ENCODE assay signal across 17 cellular contexts in the genomic region with DNA sequence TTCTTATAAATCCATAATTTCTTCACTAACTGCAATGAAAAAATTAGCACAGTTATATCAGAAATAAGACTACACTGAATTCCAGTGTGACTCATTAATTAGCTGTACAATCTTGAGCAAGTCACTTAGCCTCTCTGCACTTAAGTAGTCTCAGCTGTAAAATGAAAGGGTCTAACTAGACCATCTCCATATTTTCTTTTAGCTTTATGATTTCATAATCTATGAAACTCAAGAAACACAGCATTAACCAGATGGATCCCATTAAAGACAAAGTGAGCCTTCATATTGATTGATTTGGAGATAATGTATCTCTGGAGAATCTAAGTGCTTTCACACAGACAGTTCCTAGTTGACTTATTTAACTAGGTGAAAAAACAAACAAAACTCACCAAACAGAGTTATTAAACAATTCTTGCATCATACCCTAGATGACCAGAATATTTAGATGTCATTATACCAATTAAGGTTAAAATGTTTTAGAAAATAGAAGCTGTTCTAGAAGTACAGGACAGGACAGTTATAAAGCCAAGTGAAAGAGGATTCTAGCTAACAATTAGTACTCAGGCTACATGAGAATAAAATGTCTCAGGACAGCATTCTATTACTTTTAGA. TPM values are rescaled to one million over a fixed set of nuclear protein-coding genes. Genes with fewer than 3 reads are reported as not detected.
DNase-seq lines count a peak whose midpoint lies in the region; ATAC-seq, FAIRE-seq and TF ChIP-seq lines count a peak whose summit lies in the region.
"Had no signal": no experiment of that assay in that cellular context is flagged by ENCODE, and none has a peak within 500 bp of the region (broad histone marks: within the 10 kb centered on the region; RNA-seq: fewer than 3 reads in every experiment).

No MANE protein-coding gene starts in this region.

- no peaks in the 10 kb centered on the region for H3K27me3 ChIP-seq in keratinocyte (ENCODE audit: control insufficient read depth, extremely low read depth, insufficient read depth, low read length)
- no peaks in the 10 kb centered on the region for H3K27me3 ChIP-seq in CD8-positive, alpha-beta T cell (ENCODE audit: insufficient read depth, low read length)
- H3K27me3 ChIP-seq: ascending aorta, foreskin keratinocyte had no signal

- TF ChIP-seq CTCF in AG10803 (conservative IDR thresholded peaks at IDR 0.05; ENCODE audit: low read length) (no peak), LNCaP clone FGC (IDR thresholded peaks at IDR 0.05; ENCODE audit: control insufficient read depth, extremely low read depth, insufficient read depth) (no peak), cardiac fibroblast (IDR thresholded peaks at IDR 0.05; ENCODE audit: low read depth, low read length) (no peak), keratinocyte (optimal IDR thresholded peaks at IDR 0.05 in 1 of 3, IDR thresholded peaks at IDR 0.05 in 1 of 3, conservative IDR thresholded peaks at IDR 0.05 in 1 of 3; ENCODE audit: extremely low read depth in 1 of 3, insufficient read depth in 2 of 3, low read length in 3 of 3) (no peak)
- TF ChIP-seq CTCF in CD8-positive, alpha-beta T cell (IDR thresholded peaks at IDR 0.05): no peak

- H3K4me1 ChIP-seq in keratinocyte (ENCODE audit: control insufficient read depth, extremely low read depth, insufficient read depth, low read length): peaks cover 16% of the 10 kb centered on the region
- H3K4me1 ChIP-seq in CD8-positive, alpha-beta T cell (ENCODE audit: insufficient read depth, low read length): no peaks in the 10 kb centered on the region
- H3K4me1 ChIP-seq: ascending aorta had no signal

- DNase-seq in AG10803 (ENCODE audit: low read depth): peak; percentile 66
- peak; percentile 14 for DNase-seq in LNCaP clone FGC (ENCODE audit: low read depth)
- peak; percentile 27 to 36 for DNase-seq in cardiac fibroblast (ENCODE audit: low read depth in 2 of 2)
- no peak for DNase-seq in keratinocyte (ENCODE audit: low read depth, low spot score)
- no peak for DNase-seq in CD8-positive, alpha-beta T cell
- DNase-seq in activated naive CD4-positive, alpha-beta T cell treated with anti-CD3 and anti-CD28 coated beads for 36 hours: no peak
- no peak for DNase-seq in NCI-H524 treated with DMSO at 0.1 percent for 48 hours (lab: John Stamatoyannopoulos, UW)
- no peak for DNase-seq in T-cell
- DNase-seq: activated B cell treated with CpG ODN at 0.5 μM for 24 hours; activated effector memory CD4-positive, alpha-beta T cell treated with Interleukin-2 at 50 U/mL for 16 hours; DMS 273 treated with DMSO at 0.1 percent for 48 hours; foreskin keratinocyte; Kasumi-1; naive thymus-derived CD4-positive, alpha-beta T cell; NCI-H1694 treated with DMSO at 0.1 percent for 48 hours had no signal

- H3K27ac Mint-ChIP-seq in CD8-positive, alpha-beta T cell: no peak overlapping the region
- no peak overlapping the region for H3K27ac Mint-ChIP-seq in activated naive CD4-positive, alpha-beta T cell treated with anti-CD3 and anti-CD28 coated beads for 36 hours
- H3K27ac Mint-ChIP-seq in T-cell: no peak overlapping the region
- H3K27ac Mint-ChIP-seq: activated B cell treated with CpG ODN at 0.5 μM for 24 hours; B cell; naive thymus-derived CD4-positive, alpha-beta T cell had no signal

- no peak overlapping the region for H3K4me3 Mint-ChIP-seq in CD8-positive, alpha-beta T cell
- H3K4me3 Mint-ChIP-seq in activated naive CD4-positive, alpha-beta T cell treated with anti-CD3 and anti-CD28 coated beads for 36 hours: no peak overlapping the region
- H3K4me3 Mint-ChIP-seq in T-cell: no peak overlapping the region
- H3K4me3 Mint-ChIP-seq: activated B cell treated with CpG ODN at 0.5 μM for 24 hours; B cell; naive thymus-derived CD4-positive, alpha-beta T cell had no signal

- peaks cover 45% of the 10 kb centered on the region for H3K36me3 Mint-ChIP-seq in CD8-positive, alpha-beta T cell
- peaks cover 6% of the 10 kb centered on the region for H3K36me3 Mint-ChIP-seq in activated naive CD4-positive, alpha-beta T cell treated with anti-CD3 and anti-CD28 coated beads for 36 hours (ENCODE audit: low read depth)
- peaks cover 36% of the 10 kb centered on the region for H3K36me3 Mint-ChIP-seq in T-cell

- peaks cover 4 to 15% of the 10 kb centered on the region in 2 experiments for H3K36me3 ChIP-seq in keratinocyte (ENCODE audit: control insufficient read depth in 2 of 2, extremely low read depth in 1 of 2, insufficient read depth in 2 of 2, low read length in 2 of 2)
- peaks cover 4% of the 10 kb centered on the region for H3K36me3 ChIP-seq in CD8-positive, alpha-beta T cell (ENCODE audit: insufficient read depth, low read length)

- FAIRE-seq in keratinocyte (lab: Jason Lieb, UNC): peak; percentile 52

- ATAC-seq in CD8-positive, alpha-beta T cell: no peak
- no peak for ATAC-seq in T-cell (replicated peaks in 1 of 4)
- ATAC-seq: foreskin keratinocyte; naive thymus-derived CD4-positive, alpha-beta T cell had no signal

- dilution Hi-C loops in keratinocyte (cut with MboI; ENCODE audit: extremely low pct_ligation_motif_present, low sequenced_read_pairs): no loop called here

- peaks cover 92% of the 10 kb centered on the region for H3K79me2 ChIP-seq in keratinocyte (ENCODE audit: control insufficient read depth, insufficient read depth, low read length)

- no peaks in the 10 kb centered on the region for H3K27me3 Mint-ChIP-seq in CD8-positive, alpha-beta T cell (ENCODE audit: low read depth)
- no peaks in the 10 kb centered on the region for H3K27me3 Mint-ChIP-seq in activated naive CD4-positive, alpha-beta T cell treated with anti-CD3 and anti-CD28 coated beads for 36 hours (ENCODE audit: low read depth)
- H3K27me3 Mint-ChIP-seq in T-cell: no peaks in the 10 kb centered on the region
- H3K27me3 Mint-ChIP-seq: activated B cell treated with CpG ODN at 0.5 μM for 24 hours; B cell; naive thymus-derived CD4-positive, alpha-beta T cell had no signal

- H4K20me1 ChIP-seq in keratinocyte (ENCODE audit: control insufficient read depth, extremely low read depth, insufficient read depth, low read length): peaks cover 8% of the 10 kb centered on the region

- H3K4me1 Mint-ChIP-seq in CD8-positive, alpha-beta T cell (ENCODE audit: low read depth): peaks cover 32% of the 10 kb centered on the region
- peaks cover 19% of the 10 kb centered on the region for H3K4me1 Mint-ChIP-seq in activated naive CD4-positive, alpha-beta T cell treated with anti-CD3 and anti-CD28 coated beads for 36 hours (ENCODE audit: low read depth)
- peaks cover 29 to 39% (median 30%) of the 10 kb centered on the region in 3 donors for H3K4me1 Mint-ChIP-seq in T-cell

- H3K4me3 ChIP-seq in AG10803 (ENCODE audit: low read length): no peak overlapping the region
- no peak overlapping the region for H3K4me3 ChIP-seq in LNCaP clone FGC (ENCODE audit: low read depth, low read length)
- no peak overlapping the region for H3K4me3 ChIP-seq in cardiac fibroblast (replicated peaks in 1 of 2; ENCODE audit: low read depth in 2 of 2, low read length in 2 of 2)
- H3K4me3 ChIP-seq in keratinocyte (ENCODE audit: control insufficient read depth in 2 of 3, extremely low read depth in 1 of 3, insufficient read depth in 2 of 3, low read depth in 1 of 3, low read length in 3 of 3): no peak overlapping the region
- H3K4me3 ChIP-seq in CD8-positive, alpha-beta T cell (ENCODE audit: low read depth, low read length): no peak overlapping the region
- H3K4me3 ChIP-seq: ascending aorta had no signal

- CTCF ChIA-PET in CD8-positive, alpha-beta T cell (lab: Charles Lee): interaction anchor here (0.6 to 0.9 kb wide), 2 partner anchors 191 to 277 kb away, joined by 3 read pairs; no protein-coding TSS in a partner anchor
- CTCF ChIA-PET in activated naive CD4-positive, alpha-beta T cell treated with anti-CD3 and anti-CD28 coated beads for 36 hours (lab: Charles Lee): interaction anchor here (0.5 to 1.3 kb wide), 2 partner anchors 14 to 475 kb away, joined by 3 to 4 read pairs; no protein-coding TSS in a partner anchor
- CTCF ChIA-PET in T-cell (lab: Charles Lee): no interaction called here

- POLR2A ChIA-PET in CD8-positive, alpha-beta T cell (lab: Charles Lee): no interaction called here
- POLR2A ChIA-PET in T-cell (lab: Charles Lee): interaction anchor here in 1 of 2 donors (0.6 kb wide), 1 partner anchor 78 kb away, joined by 17 read pairs; no protein-coding TSS in a partner anchor

- H2AFZ ChIP-seq in keratinocyte (ENCODE audit: control insufficient read depth, low read length): no peak overlapping the region

- H3K9me3 ChIP-seq in keratinocyte (ENCODE audit: control insufficient read depth, low read depth, low read length): no peaks in the 10 kb centered on the region
- no peaks in the 10 kb centered on the region for H3K9me3 ChIP-seq in CD8-positive, alpha-beta T cell (ENCODE audit: low read length)
- H3K9me3 ChIP-seq: ascending aorta had no signal

- intact Hi-C loops in CD8-positive, alpha-beta T cell (cut with DNase I, micrococcal nuclease): no loop called here
- intact Hi-C loops in activated naive CD4-positive, alpha-beta T cell treated with anti-CD3 and anti-CD28 coated beads for 36 hours (cut with micrococcal nuclease): no loop called here

- H3K9me3 Mint-ChIP-seq in CD8-positive, alpha-beta T cell: no peaks in the 10 kb centered on the region
- H3K9me3 Mint-ChIP-seq in activated naive CD4-positive, alpha-beta T cell treated with anti-CD3 and anti-CD28 coated beads for 36 hours: no peaks in the 10 kb centered on the region
- no peaks in the 10 kb centered on the region for H3K9me3 Mint-ChIP-seq in T-cell
- H3K9me3 Mint-ChIP-seq: activated B cell treated with CpG ODN at 0.5 μM for 24 hours; naive thymus-derived CD4-positive, alpha-beta T cell had no signal

- no peak overlapping the region for H3K9ac ChIP-seq in keratinocyte (ENCODE audit: control insufficient read depth, extremely low read depth, insufficient read depth, low read length)

- H3K9me1 ChIP-seq in keratinocyte (ENCODE audit: control insufficient read depth, extremely low read depth, insufficient read depth, low read length): no peaks in the 10 kb centered on the region

- no peak overlapping the region for H3K4me2 ChIP-seq in keratinocyte (ENCODE audit: control insufficient read depth, extremely low read depth, insufficient read depth, low read depth, low read length)

- H3K27ac ChIP-seq in keratinocyte (ENCODE audit: control insufficient read depth, insufficient read depth, low read length): no peak overlapping the region
- H3K27ac ChIP-seq in CD8-positive, alpha-beta T cell (ENCODE audit: low read depth, low read length): no peak overlapping the region
- H3K27ac ChIP-seq: ascending aorta, foreskin keratinocyte had no signal

RNA-seq across cellular contexts. Expression of gene CSNK1G1, which starts 11.2 kb away (rescaled TPM):
- 20.4 to 28.9 TPM (median 23.8 TPM) in 3 replicates for polyA plus RNA-seq in keratinocyte
- polyA plus RNA-seq in keratinocyte (2011; ENCODE audit: low read depth): 17.7 TPM
- polyA plus RNA-seq in keratinocyte (2011; cell fraction: cytosol; rRNA removed): 12.2 and 25.9 TPM in 2 replicates
- 33.5 and 34.1 TPM in 2 replicates for polyA plus RNA-seq in keratinocyte (2011; cell fraction: nucleus; rRNA removed)
- 11.9 and 13.5 TPM in 2 replicates for polyA plus RNA-seq in keratinocyte (2012; ENCODE audit: low replicate concordance)
- 21.3 to 111 TPM (median 54.6 TPM) in 3 replicates for polyA minus RNA-seq in keratinocyte
- 38.6 TPM for polyA minus RNA-seq in keratinocyte (2011; cell fraction: cytosol; rRNA and poly(A)+ RNA removed)
- polyA minus RNA-seq in keratinocyte (2011; cell fraction: nucleus; rRNA and poly(A)+ RNA removed): 64.7 and 102 TPM in 2 replicates
- 10 to 100 TPM in 1 of 2 experiments, 1 to 10 TPM in 1; 10.0 to 12.9 TPM for total RNA-seq in CD8-positive, alpha-beta T cell
- total RNA-seq in activated naive CD4-positive, alpha-beta T cell treated with anti-CD3 and anti-CD28 coated beads for 36 hours: 10 to 100 TPM; 14.8 to 16.6 TPM
- total RNA-seq in T-cell: 10 to 100 TPM; 22.3 to 25.6 (median 23.6) TPM

RNA-seq across cellular contexts. Expression of gene PCLAF, which starts 36.5 kb away (rescaled TPM):
- polyA plus RNA-seq in keratinocyte: 11.0 to 55.0 TPM (median 37.7 TPM) in 3 replicates
- polyA plus RNA-seq in keratinocyte (2011; ENCODE audit: low read depth): 1.8 TPM
- 10.7 and 13.9 TPM in 2 replicates for polyA plus RNA-seq in keratinocyte (2011; cell fraction: cytosol; rRNA removed)
- 3.5 and 6.9 TPM in 2 replicates for polyA plus RNA-seq in keratinocyte (2011; cell fraction: nucleus; rRNA removed)
- 2.7 and 24.7 TPM in 2 replicates for polyA plus RNA-seq in keratinocyte (2012; ENCODE audit: low replicate concordance)
- 4.1 to 12.2 TPM (median 5.7 TPM) in 3 replicates for polyA minus RNA-seq in keratinocyte
- 3.5 TPM for polyA minus RNA-seq in keratinocyte (2011; cell fraction: cytosol; rRNA and poly(A)+ RNA removed)
- 0.62 and 1.4 TPM in 2 replicates for polyA minus RNA-seq in keratinocyte (2011; cell fraction: nucleus; rRNA and poly(A)+ RNA removed)
- under 1 TPM; 0.65 to 0.83 TPM for total RNA-seq in CD8-positive, alpha-beta T cell
- total RNA-seq in activated naive CD4-positive, alpha-beta T cell treated with anti-CD3 and anti-CD28 coated beads for 36 hours: 100 to 1,000 TPM; 117 to 118 TPM
- total RNA-seq in T-cell: 1 to 10 TPM in 4 of 5 donors, under 1 TPM in 1; 0.96 to 2.4 (median 1.6) TPM
- total RNA-seq: ascending aorta had no signal
- polyA plus RNA-seq: naive thymus-derived CD4-positive, alpha-beta T cell had no signal

RNA-seq across cellular contexts. Expression of gene TRIP4, which starts 42.9 kb away (rescaled TPM):
- polyA plus RNA-seq in keratinocyte: 27.9 to 31.5 TPM (median 31.1 TPM) in 3 replicates
- polyA plus RNA-seq in keratinocyte (2011; ENCODE audit: low read depth): 34.8 TPM
- 20.5 and 34.8 TPM in 2 replicates for polyA plus RNA-seq in keratinocyte (2011; cell fraction: cytosol; rRNA removed)
- 34.2 and 37.3 TPM in 2 replicates for polyA plus RNA-seq in keratinocyte (2011; cell fraction: nucleus; rRNA removed)
- polyA plus RNA-seq in keratinocyte (2012; ENCODE audit: low replicate concordance): 25.5 and 27.0 TPM in 2 replicates
- 7.2 to 24.5 TPM (median 19.9 TPM) in 3 replicates for polyA minus RNA-seq in keratinocyte
- 18.0 TPM for polyA minus RNA-seq in keratinocyte (2011; cell fraction: cytosol; rRNA and poly(A)+ RNA removed)
- 18.9 and 34.7 TPM in 2 replicates for polyA minus RNA-seq in keratinocyte (2011; cell fraction: nucleus; rRNA and poly(A)+ RNA removed)
- 10 to 100 TPM; 10.7 to 11.2 TPM for total RNA-seq in CD8-positive, alpha-beta T cell
- 10 to 100 TPM; 13.7 to 14.5 TPM for total RNA-seq in activated naive CD4-positive, alpha-beta T cell treated with anti-CD3 and anti-CD28 coated beads for 36 hours
- 10 to 100 TPM; 17.3 to 24.5 (median 21.7) TPM for total RNA-seq in T-cell

Comparison
In these comparisons a context has a peak if more than half of its experiments do, and no peak if none do; other contexts are left out.
1. DNase-seq: peak in AG10803 (single experiment), LNCaP clone FGC (single experiment) and cardiac fibroblast (2 of 2); none in keratinocyte (single experiment), CD8-positive, alpha-beta T cell (0 of 7), activated naive CD4-positive, alpha-beta T cell treated with anti-CD3 and anti-CD28 coated beads for 36 hours (single experiment), NCI-H524 treated with DMSO at 0.1 percent for 48 hours (single experiment) and T-cell (0 of 34).
2. RNA of gene PCLAF, which starts 36.5 kb away (total RNA-seq): 117 to 118 TPM in activated naive CD4-positive, alpha-beta T cell treated with anti-CD3 and anti-CD28 coated beads for 36 hours; 0.96 to 2.4 TPM in T-cell and 0.65 to 0.83 TPM in CD8-positive, alpha-beta T cell; every median in the first group is over 10 times any median in the second.
3. CTCF ChIA-PET loops: an anchor here in CD8-positive, alpha-beta T cell (0.6 to 0.9 kb wide) and activated naive CD4-positive, alpha-beta T cell treated with anti-CD3 and anti-CD28 coated beads for 36 hours (0.5 to 1.3 kb wide); none called in T-cell.